9 cellular contexts compared by ENCODE assay signal in the genomic region with DNA sequence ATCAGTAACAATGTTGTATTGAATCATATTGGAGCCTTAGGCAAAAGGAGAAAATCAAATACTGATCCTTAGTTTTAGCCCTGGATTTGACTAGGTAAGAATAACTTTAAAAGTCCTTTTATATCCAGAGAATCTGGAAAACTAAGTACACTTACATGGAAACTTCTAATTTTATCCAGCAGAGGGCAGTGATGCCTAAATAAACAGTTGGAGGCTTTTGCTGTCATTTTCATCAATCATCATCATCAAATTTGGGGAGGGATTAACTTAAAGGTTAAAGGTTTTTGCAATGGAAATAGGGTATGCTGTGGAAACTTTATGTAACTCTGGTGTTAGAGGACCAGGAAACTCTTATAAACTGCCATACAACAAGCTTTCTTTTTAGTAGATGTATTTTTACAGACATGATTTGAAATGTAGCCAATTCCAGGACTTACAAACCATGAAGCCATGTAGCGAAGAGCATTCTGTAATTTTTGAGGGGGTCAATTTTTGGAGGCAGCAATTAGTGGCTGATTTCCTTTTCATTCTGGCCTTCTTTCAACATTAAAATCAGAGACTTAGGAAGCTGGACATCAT.
A peak's percentile ranks its signal among the peaks of the same experiment; 100 is the strongest.
DNase-seq lines count a peak whose midpoint lies in the region; ATAC-seq, FAIRE-seq and TF ChIP-seq lines count a peak whose summit lies in the region.
"Had no signal": no experiment of that assay in that cellular context is flagged by ENCODE, and none has a peak within 500 bp of the region (broad histone marks: within the 10 kb centered on the region; RNA-seq: fewer than 3 reads in every experiment).

No MANE protein-coding gene starts in this region.

- H3K36me3 ChIP-seq in thoracic aorta: no peaks in the 10 kb centered on the region

- TF ChIP-seq RAD21 in A549 (conservative IDR thresholded peaks at IDR 0.05 in 1 of 2, IDR thresholded peaks at IDR 0.05 in 1 of 2): peak; percentile 69 to 76; a peak in 4 of 5 replicates

- no peak for TF ChIP-seq EP300 in A549 (IDR thresholded peaks at IDR 0.05)

- H3K4me3 ChIP-seq in A549: no peak overlapping the region
- H3K4me3 ChIP-seq in GM12865 (ENCODE audit: low read depth, low read length): no peak overlapping the region
- H3K4me3 ChIP-seq in WI38 (ENCODE audit: low read depth, low read length): no peak overlapping the region
- no peak overlapping the region for H3K4me3 ChIP-seq in thoracic aorta

- H3K36me3 Mint-ChIP-seq in glutamatergic neuron (ENCODE audit: unreplicated experiment): no peaks in the 10 kb centered on the region

- FAIRE-seq in A549 (lab: Jason Lieb, UNC): peak; percentile 51

- no peak for TF ChIP-seq POLR2A in A549 (IDR thresholded peaks at IDR 0.05; ENCODE audit: low read length)

- no peaks in the 10 kb centered on the region for H3K27me3 Mint-ChIP-seq in glutamatergic neuron (ENCODE audit: unreplicated experiment)
- H3K27me3 Mint-ChIP-seq: central memory CD8-positive, alpha-beta T cell had no signal

- no peak overlapping the region for H3K4me3 Mint-ChIP-seq in glutamatergic neuron (ENCODE audit: unreplicated experiment)
- H3K4me3 Mint-ChIP-seq: central memory CD8-positive, alpha-beta T cell had no signal

- H3K27me3 ChIP-seq in thoracic aorta (replicated peaks; ENCODE audit: insufficient read depth): no peaks in the 10 kb centered on the region

- TF ChIP-seq CTCF in A549 (IDR thresholded peaks at IDR 0.05) (peak; percentile 71), GM12865 (IDR thresholded peaks at IDR 0.05; ENCODE audit: insufficient read depth, low read depth, low read length, missing control alignments) (peak; percentile 34), WI38 (IDR thresholded peaks at IDR 0.05; ENCODE audit: low read depth, low read length) (peak; percentile 42; the same call in 1 of the 2 replicates), glutamatergic neuron (IDR thresholded peaks at IDR 0.05; ENCODE audit: partially characterized antibody, unreplicated experiment) (peak; percentile 78), thoracic aorta (IDR thresholded peaks at IDR 0.05) (peak; percentile 79)

- H3K9me3 ChIP-seq in A549 (no peaks in the 10 kb centered on the region), thoracic aorta (no peaks in the 10 kb centered on the region)

- no peak overlapping the region for H3K27ac ChIP-seq in A549
- H3K27ac ChIP-seq in thoracic aorta: no peak overlapping the region

- CTCF ChIA-PET in A549 (lab: Yijun Ruan, JAX): interaction anchor here (0.6 to 4.2 kb wide), 16 partner anchors 11 to 1504 kb away, joined by 3 to 28 read pairs (median 4); a partner anchor contains a TSS

- no peaks in the 10 kb centered on the region for H3K9me3 Mint-ChIP-seq in glutamatergic neuron (ENCODE audit: unreplicated experiment)
- H3K9me3 Mint-ChIP-seq: central memory CD8-positive, alpha-beta T cell had no signal

- ATAC-seq in A549 (peak in 1 of 2 experiments; percentile 61; a peak in 2 of 6 replicates), thoracic aorta (ENCODE audit: insufficient number of reproducible peaks, low FRiP score, low read depth) (no peak), HG02571 (IDR thresholded peaks at IDR 0.05; ENCODE audit: unreplicated experiment) (no peak), GM21360 (IDR thresholded peaks at IDR 0.05; ENCODE audit: unreplicated experiment) (no peak)

- POLR2A ChIA-PET in A549 (lab: Yijun Ruan, JAX): no interaction called here

- peaks cover 4% of the 10 kb centered on the region for H3K4me1 Mint-ChIP-seq in glutamatergic neuron (ENCODE audit: low read depth, unreplicated experiment)
- H3K4me1 Mint-ChIP-seq: central memory CD8-positive, alpha-beta T cell had no signal

- DNase-seq in A549 (ENCODE audit: low read depth in 1 of 2, low spot score in 1 of 2) (peak; percentile 8 to 61), GM12865 (ENCODE audit: low read depth) (peak; percentile 54), MV-4-11 (lab: John Stamatoyannopoulos, UW) (peak; percentile 30), glutamatergic neuron (no peak), thoracic aorta (ENCODE audit: low spot score) (no peak)

- H3K4me2 ChIP-seq in A549: no peak overlapping the region

- 7% methylated on average over 1 of the region's 1 CpG for WGBS in A549 (ENCODE audit: missing lambda C conversion rate)

- no peak overlapping the region for H3K27ac Mint-ChIP-seq in glutamatergic neuron (ENCODE audit: unreplicated experiment)

- no peaks in the 10 kb centered on the region for H3K4me1 ChIP-seq in A549
- peaks cover 0 to 12% of the 10 kb centered on the region in 2 donors for H3K4me1 ChIP-seq in thoracic aorta (ENCODE audit: control insufficient read depth in 1 of 2, low read depth in 2 of 2)

TF ChIP-seq in A549, 52 proteins besides CTCF, POLR2A, EP300 and RAD21:
- TF ChIP-seq SMC3 (IDR thresholded peaks at IDR 0.05) (peak; percentile 64), EHMT2 (IDR thresholded peaks at IDR 0.05; ENCODE audit: low read depth) (no peak), HOXB5 (CRISPR knock-in tag; IDR thresholded peaks at IDR 0.05) (0 out of 2 replicates have a peak, but pooled peaks have one; percentile 57)

Comparison
In these comparisons a context has a peak if more than half of its experiments do, and no peak if none do; other contexts are left out.
1. DNase-seq: peak in A549 (2 of 2), GM12865 (single experiment) and MV-4-11 (single experiment); none in glutamatergic neuron (single experiment) and thoracic aorta (single experiment).
2. Peak in every context shown above with its lines, with median percentiles within 50 percentile points of each other: CTCF ChIP-seq.